1 cellular context compared by ENCODE assay signal in the genomic region with DNA sequence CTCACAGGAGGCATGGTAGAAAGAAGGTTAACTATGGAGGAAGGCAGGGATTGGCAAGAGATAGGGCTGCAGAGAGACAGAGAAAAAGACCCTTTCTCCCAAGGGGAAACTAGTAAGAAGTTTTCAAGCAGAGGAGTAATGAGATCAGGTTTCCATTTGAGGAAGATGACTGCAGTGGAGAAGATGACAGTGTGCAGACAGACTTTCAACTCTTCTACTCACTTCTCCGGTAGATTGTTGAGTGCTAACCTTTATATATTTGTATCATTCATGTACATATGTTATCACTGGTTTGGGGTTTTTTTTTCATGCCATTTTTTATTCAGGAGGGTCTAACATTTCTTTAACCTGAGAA.
TF ChIP-seq lines count a peak whose summit lies in the region.

No MANE protein-coding gene starts in this region.

TF ChIP-seq in IMR-90, 13 proteins besides CTCF, POLR2A, EP300 and RAD21:
- TF ChIP-seq MAFK (IDR thresholded peaks at IDR 0.05; ENCODE audit: low read depth, low read length) (no peak), MXI1 (IDR thresholded peaks at IDR 0.05; ENCODE audit: borderline replicate concordance, low read depth, low read length) (no peak), CHD1 (IDR thresholded peaks at IDR 0.05; ENCODE audit: low read depth, low read length) (no peak), BHLHE40 (IDR thresholded peaks at IDR 0.05; ENCODE audit: low read depth, low read length) (no peak), MAZ (IDR thresholded peaks at IDR 0.05; ENCODE audit: borderline replicate concordance, low read depth, low read length) (no peak), SMC3 (IDR thresholded peaks at IDR 0.05; ENCODE audit: low read depth, low read length) (no peak), RFX5 (IDR thresholded peaks at IDR 0.05; ENCODE audit: low read depth, low read length) (no peak), FOS (IDR thresholded peaks at IDR 0.05; ENCODE audit: low read depth, low read length) (no peak), RCOR1 (IDR thresholded peaks at IDR 0.05; ENCODE audit: insufficient replicate concordance, low read length) (no peak), CEBPB (IDR thresholded peaks at IDR 0.05; ENCODE audit: low read depth, low read length) (no peak), NFE2L2 (IDR thresholded peaks at IDR 0.05; ENCODE audit: low read depth, low read length) (no peak)
- TF ChIP-seq, protein P1, sequence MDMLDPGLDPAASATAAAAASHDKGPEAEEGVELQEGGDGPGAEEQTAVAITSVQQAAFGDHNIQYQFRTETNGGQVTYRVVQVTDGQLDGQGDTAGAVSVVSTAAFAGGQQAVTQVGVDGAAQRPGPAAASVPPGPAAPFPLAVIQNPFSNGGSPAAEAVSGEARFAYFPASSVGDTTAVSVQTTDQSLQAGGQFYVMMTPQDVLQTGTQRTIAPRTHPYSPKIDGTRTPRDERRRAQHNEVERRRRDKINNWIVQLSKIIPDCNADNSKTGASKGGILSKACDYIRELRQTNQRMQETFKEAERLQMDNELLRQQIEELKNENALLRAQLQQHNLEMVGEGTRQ (IDR thresholded peaks at IDR 0.05; ENCODE audit: low read depth, low read length): no peak
- TF ChIP-seq, protein P2, sequence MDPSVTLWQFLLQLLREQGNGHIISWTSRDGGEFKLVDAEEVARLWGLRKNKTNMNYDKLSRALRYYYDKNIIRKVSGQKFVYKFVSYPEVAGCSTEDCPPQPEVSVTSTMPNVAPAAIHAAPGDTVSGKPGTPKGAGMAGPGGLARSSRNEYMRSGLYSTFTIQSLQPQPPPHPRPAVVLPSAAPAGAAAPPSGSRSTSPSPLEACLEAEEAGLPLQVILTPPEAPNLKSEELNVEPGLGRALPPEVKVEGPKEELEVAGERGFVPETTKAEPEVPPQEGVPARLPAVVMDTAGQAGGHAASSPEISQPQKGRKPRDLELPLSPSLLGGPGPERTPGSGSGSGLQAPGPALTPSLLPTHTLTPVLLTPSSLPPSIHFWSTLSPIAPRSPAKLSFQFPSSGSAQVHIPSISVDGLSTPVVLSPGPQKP (IDR thresholded peaks at IDR 0.05; ENCODE audit: borderline replicate concordance, low read depth, low read length): no peak
